In the genomic region with DNA sequence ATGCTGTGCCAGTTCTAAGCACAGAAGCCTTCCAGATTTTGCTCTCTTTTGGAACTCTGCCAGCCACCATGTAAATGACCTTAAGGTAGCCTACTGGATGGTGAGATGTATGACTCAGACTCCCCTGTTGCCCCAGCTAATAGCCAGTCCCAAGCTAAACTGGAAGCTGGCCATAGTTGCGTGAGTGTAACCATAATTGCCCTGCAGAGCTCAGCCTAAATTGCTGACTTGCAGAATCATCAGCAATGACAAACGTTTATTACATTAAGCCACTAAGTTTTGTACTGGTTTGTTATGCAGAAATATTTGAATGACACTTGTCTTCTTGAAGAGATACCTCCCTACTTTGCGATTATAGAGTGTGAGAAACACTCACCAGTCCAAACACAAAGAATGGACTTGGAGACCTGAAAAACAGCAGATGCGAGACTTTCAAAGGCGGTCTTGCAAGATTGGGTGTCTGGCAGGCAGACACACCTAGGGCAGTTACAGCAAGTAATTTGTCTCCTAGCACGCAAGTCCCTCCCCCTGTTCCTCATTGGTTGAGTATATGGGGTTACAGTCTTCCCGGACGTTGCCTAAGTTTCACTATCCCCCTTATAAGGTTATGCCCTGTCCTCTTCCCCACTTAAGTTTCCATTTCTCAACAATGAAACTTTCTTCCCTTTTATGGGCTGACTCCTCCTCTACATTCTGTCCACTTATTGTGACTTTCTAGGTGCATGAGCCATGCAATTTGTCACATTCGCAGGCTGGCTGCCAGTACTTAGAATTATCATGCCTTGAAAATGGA, we compare ENCODE assay signal across 8 cellular contexts.
A peak's percentile ranks its signal among the peaks of the same experiment; 100 is the strongest.
DNase-seq lines count a peak whose midpoint lies in the region; TF ChIP-seq lines count a peak whose summit lies in the region.

No MANE protein-coding gene starts in this region.

- H3K9me3 Mint-ChIP-seq in dendritic cell treated with granulocyte-macrophage colony-stimulating factor and Interleukin-4, amounts not matched to agents 40 ng/mL and 50 ng/mL, for 4 days, result no peaks in the 10 kb centered on the region

- peak overlapping the region; percentile 93 for H3K27ac Mint-ChIP-seq in dendritic cell treated with granulocyte-macrophage colony-stimulating factor and Interleukin-4, amounts not matched to agents 40 ng/mL and 50 ng/mL, for 4 days

- intact Hi-C loops in dendritic cell treated with granulocyte-macrophage colony-stimulating factor and Interleukin-4, amounts not matched to agents 40 ng/mL and 50 ng/mL, for 4 days (cut with micrococcal nuclease), result no loop called here

- H3K4me1 ChIP-seq in osteoblast (ENCODE audit: insufficient read depth, low read length), result peaks cover 33% of the 10 kb centered on the region

- no peaks in the 10 kb centered on the region for H3K9me3 ChIP-seq in osteoblast (ENCODE audit: low read depth, low read length)

- DNase-seq in G401 (ENCODE audit: low spot score) (peak; percentile 49), GOT3 (lab: John Stamatoyannopoulos, UW) (peak; percentile 36), NCI-H2196 (lab: John Stamatoyannopoulos, UW; ENCODE audit: unreplicated experiment) (peak; percentile 49), osteoblast (ENCODE audit: insufficient read length, low spot score, missing footprints) (no peak), occipital lobe (lab: John Stamatoyannopoulos, UW) (no peak), HPDE6-E6E7 (ENCODE audit: extremely low spot score) (no peak)
- DNase-seq in stimulated activated CD4-positive, alpha-beta T cell treated with anti-CD3 and anti-CD28 coated beads, Interleukin-2, amount 100 ng/mL, for 24 hours, result no peak

- no peak overlapping the region for H3K27ac ChIP-seq in osteoblast (ENCODE audit: low read depth, low read length)

- H3K36me3 Mint-ChIP-seq in dendritic cell treated with granulocyte-macrophage colony-stimulating factor and Interleukin-4, amounts not matched to agents 40 ng/mL and 50 ng/mL, for 4 days (ENCODE audit: low read depth), result no peaks in the 10 kb centered on the region

- peak overlapping the region; percentile 30 for H3K4me3 Mint-ChIP-seq in dendritic cell treated with granulocyte-macrophage colony-stimulating factor and Interleukin-4, amounts not matched to agents 40 ng/mL and 50 ng/mL, for 4 days

- no peaks in the 10 kb centered on the region for H3K27me3 Mint-ChIP-seq in dendritic cell treated with granulocyte-macrophage colony-stimulating factor and Interleukin-4, amounts not matched to agents 40 ng/mL and 50 ng/mL, for 4 days

- H3K4me3 ChIP-seq in osteoblast (ENCODE audit: insufficient read depth, low read length), result no peak overlapping the region

- TF ChIP-seq CTCF in osteoblast (IDR thresholded peaks at IDR 0.05; ENCODE audit: extremely low read depth, low read depth, low read length), result no peak

- H3K4me1 Mint-ChIP-seq in dendritic cell treated with granulocyte-macrophage colony-stimulating factor and Interleukin-4, amounts not matched to agents 40 ng/mL and 50 ng/mL, for 4 days (ENCODE audit: low read depth), result peaks cover 67% of the 10 kb centered on the region

- peaks cover 14% of the 10 kb centered on the region for H3K27me3 ChIP-seq in osteoblast (ENCODE audit: insufficient read depth, low read length)

- no peak overlapping the region for H2AFZ ChIP-seq in osteoblast (ENCODE audit: low read length)

- H3K79me2 ChIP-seq in osteoblast (ENCODE audit: insufficient read depth, low read length), result no peaks in the 10 kb centered on the region

- no peaks in the 10 kb centered on the region for H4K20me1 ChIP-seq in osteoblast (ENCODE audit: insufficient read depth, low read length)

- H3K36me3 ChIP-seq in osteoblast (ENCODE audit: insufficient read depth, low read length), result no peaks in the 10 kb centered on the region

- H3K4me2 ChIP-seq in osteoblast (ENCODE audit: insufficient read depth, low read length), result peak overlapping the region; percentile 7

- in situ Hi-C loops in G401 (cut with HindIII; ENCODE audit: low sequenced_read_pairs), result no loop called here

Comparison
In these comparisons a context has a peak if more than half of its experiments do, and no peak if none do; other contexts are left out.
1. DNase-seq: peak in G401 (single experiment), GOT3 (single experiment) and NCI-H2196 (single experiment); none in osteoblast (single experiment), occipital lobe (single experiment), stimulated activated CD4-positive, alpha-beta T cell treated with anti-CD3 and anti-CD28 coated beads, Interleukin-2, amount 100 ng/mL, for 24 hours (0 of 2) and HPDE6-E6E7 (single experiment).